Comparison of ENCODE assay signal across 1 cellular context in genomic region chr3:170410428-170411029, GRCh38.
TF ChIP-seq lines count a peak whose summit lies in the region.

No MANE protein-coding gene starts in this region.

TF ChIP-seq in H1, 55 proteins besides CTCF, POLR2A, EP300 and RAD21 (continued from another document):
- no peak for TF ChIP-seq CHD2 (IDR thresholded peaks at IDR 0.05; ENCODE audit: low read length)
- no peak for TF ChIP-seq CTBP2 (IDR thresholded peaks at IDR 0.05; ENCODE audit: borderline replicate concordance, insufficient read depth, insufficient read length, low read length)
- no peak for TF ChIP-seq KDM5A (IDR thresholded peaks at IDR 0.05; ENCODE audit: low read length)
- TF ChIP-seq BACH1 (IDR thresholded peaks at IDR 0.05; ENCODE audit: low read length): no peak
- no peak for TF ChIP-seq GABPA (IDR thresholded peaks at IDR 0.05; ENCODE audit: borderline replicate concordance, insufficient read depth, low read length)
- no peak for TF ChIP-seq CHD1 (IDR thresholded peaks at IDR 0.05; ENCODE audit: low read depth, low read length)
- no peak for TF ChIP-seq HDAC6 (IDR thresholded peaks at IDR 0.05; ENCODE audit: low read depth, low read length)
- no peak for TF ChIP-seq CEBPB (IDR thresholded peaks at IDR 0.05; ENCODE audit: low read depth, low read length)
- TF ChIP-seq ZNF274 (IDR thresholded peaks at IDR 0.05; ENCODE audit: borderline replicate concordance, extremely low read depth, low read length): no peak
- TF ChIP-seq TAF1 (IDR thresholded peaks at IDR 0.05; ENCODE audit: low read depth, low read length): no peak
- no peak for TF ChIP-seq SAP30 (IDR thresholded peaks at IDR 0.05; ENCODE audit: insufficient read depth, insufficient replicate concordance, low read length)
